ENCODE assay signal across 1 cellular context in the genomic region with DNA sequence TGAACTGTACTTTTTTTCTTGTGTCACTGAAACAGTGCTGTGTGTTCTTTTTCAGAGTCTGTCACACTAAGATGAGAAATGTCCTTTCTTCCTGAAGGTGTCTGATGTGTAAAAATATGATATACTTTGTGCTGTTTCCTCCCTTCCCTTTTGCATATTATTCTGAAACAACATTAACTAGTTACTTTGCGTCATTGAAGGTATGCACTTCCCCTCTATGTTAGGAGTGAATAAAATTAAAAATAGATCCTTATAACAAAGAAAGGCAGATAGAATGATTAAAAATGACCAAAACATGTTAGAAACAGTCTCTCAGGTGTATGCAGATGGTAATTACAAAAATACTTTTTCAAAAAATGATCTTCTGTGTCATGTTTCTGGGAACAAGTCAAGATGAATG.
A peak's percentile ranks its signal among the peaks of the same experiment; 100 is the strongest.
TF ChIP-seq lines count a peak whose summit lies in the region.

No MANE protein-coding gene starts in this region.

TF ChIP-seq in HepG2, 621 proteins besides CTCF, POLR2A, EP300 and RAD21:
- peak; percentile 12; the same call in 1 of the 2 replicates for TF ChIP-seq KAT8 (CRISPR knock-in tag; IDR thresholded peaks at IDR 0.05)
- peak; percentile 39; the same call in 1 of the 2 replicates for TF ChIP-seq RBFOX2 (IDR thresholded peaks at IDR 0.05; ENCODE audit: low read depth, low read length)
- TF ChIP-seq, protein P1, sequence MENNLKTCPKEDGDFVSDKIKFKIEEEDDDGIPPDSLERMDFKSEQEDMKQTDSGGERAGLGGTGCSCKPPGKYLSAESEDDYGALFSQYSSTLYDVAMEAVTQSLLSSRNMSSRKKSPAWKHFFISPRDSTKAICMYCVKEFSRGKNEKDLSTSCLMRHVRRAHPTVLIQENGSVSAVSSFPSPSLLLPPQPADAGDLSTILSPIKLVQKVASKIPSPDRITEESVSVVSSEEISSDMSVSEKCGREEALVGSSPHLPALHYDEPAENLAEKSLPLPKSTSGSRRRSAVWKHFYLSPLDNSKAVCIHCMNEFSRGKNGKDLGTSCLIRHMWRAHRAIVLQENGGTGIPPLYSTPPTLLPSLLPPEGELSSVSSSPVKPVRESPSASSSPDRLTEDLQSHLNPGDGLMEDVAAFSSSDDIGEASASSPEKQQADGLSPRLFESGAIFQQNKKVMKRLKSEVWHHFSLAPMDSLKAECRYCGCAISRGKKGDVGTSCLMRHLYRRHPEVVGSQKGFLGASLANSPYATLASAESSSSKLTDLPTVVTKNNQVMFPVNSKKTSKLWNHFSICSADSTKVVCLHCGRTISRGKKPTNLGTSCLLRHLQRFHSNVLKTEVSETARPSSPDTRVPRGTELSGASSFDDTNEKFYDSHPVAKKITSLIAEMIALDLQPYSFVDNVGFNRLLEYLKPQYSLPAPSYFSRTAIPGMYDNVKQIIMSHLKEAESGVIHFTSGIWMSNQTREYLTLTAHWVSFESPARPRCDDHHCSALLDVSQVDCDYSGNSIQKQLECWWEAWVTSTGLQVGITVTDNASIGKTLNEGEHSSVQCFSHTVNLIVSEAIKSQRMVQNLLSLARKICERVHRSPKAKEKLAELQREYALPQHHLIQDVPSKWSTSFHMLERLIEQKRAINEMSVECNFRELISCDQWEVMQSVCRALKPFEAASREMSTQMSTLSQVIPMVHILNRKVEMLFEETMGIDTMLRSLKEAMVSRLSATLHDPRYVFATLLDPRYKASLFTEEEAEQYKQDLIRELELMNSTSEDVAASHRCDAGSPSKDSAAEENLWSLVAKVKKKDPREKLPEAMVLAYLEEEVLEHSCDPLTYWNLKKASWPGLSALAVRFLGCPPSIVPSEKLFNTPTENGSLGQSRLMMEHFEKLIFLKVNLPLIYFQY (CRISPR knock-in tag; IDR thresholded peaks at IDR 0.05; ENCODE audit: borderline replicate concordance): no peak
